ENCODE assay signal across 21 cellular contexts in the genomic region with DNA sequence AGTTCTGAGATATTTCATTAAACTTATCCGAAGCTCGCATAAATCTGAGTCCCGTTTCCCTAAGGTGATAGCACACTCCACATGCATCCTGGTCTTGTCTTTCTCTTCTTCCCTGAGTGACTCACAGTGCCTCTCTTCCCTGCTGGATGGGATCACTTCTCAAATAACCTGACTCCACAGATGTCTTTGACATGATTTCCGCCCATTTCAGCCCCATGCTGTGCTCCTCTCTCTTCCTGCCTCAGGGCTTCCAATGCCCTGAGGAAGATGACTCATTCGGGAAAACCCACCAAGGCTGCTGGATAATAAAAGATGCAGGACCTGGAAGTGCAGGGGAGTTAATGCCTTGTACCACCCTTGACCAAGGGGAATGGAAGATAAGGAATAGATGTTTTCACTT.
DNase-seq lines count a peak whose midpoint lies in the region; ATAC-seq and TF ChIP-seq lines count a peak whose summit lies in the region.
"Had no signal": no experiment of that assay in that cellular context is flagged by ENCODE, and none has a peak within 500 bp of the region (broad histone marks: within the 10 kb centered on the region; RNA-seq: fewer than 3 reads in every experiment).

No MANE protein-coding gene starts in this region.

- peaks cover 11% of the 10 kb centered on the region for H3K36me3 Mint-ChIP-seq in glutamatergic neuron (ENCODE audit: unreplicated experiment)
- H3K36me3 Mint-ChIP-seq: CD14-positive monocyte had no signal

- H3K27ac Mint-ChIP-seq in glutamatergic neuron (ENCODE audit: unreplicated experiment) = peak overlapping the region; percentile 52
- H3K27ac Mint-ChIP-seq: CD14-positive monocyte had no signal

- H3K9me3 Mint-ChIP-seq in glutamatergic neuron (ENCODE audit: unreplicated experiment) = peaks cover 6% of the 10 kb centered on the region

- TF ChIP-seq CTCF in RWPE2 (IDR thresholded peaks at IDR 0.05; ENCODE audit: poor library complexity, severe bottlenecking) (no peak), glutamatergic neuron (IDR thresholded peaks at IDR 0.05; ENCODE audit: partially characterized antibody, unreplicated experiment) (no peak)

- no peak overlapping the region for H3K4me3 ChIP-seq in RWPE2 (ENCODE audit: severe bottlenecking)
- H3K4me3 ChIP-seq: body of pancreas, esophagus muscularis mucosa, transverse colon had no signal

- ATAC-seq in RWPE2 (ENCODE audit: low read depth) (peak; percentile 54; the same call in 1 of the 3 replicates), GM21825 (IDR thresholded peaks at IDR 0.05; ENCODE audit: unreplicated experiment) (no peak)
- ATAC-seq: body of pancreas, Panc1 had no signal

- DNase-seq in NCI-H345 (lab: John Stamatoyannopoulos, UW) (peak; percentile 31), NCI-H345 treated with DMSO at 0.1 percent for 48 hours (lab: John Stamatoyannopoulos, UW; ENCODE audit: unreplicated experiment) (no peak), RWPE2 (ENCODE audit: low spot score) (no peak), glutamatergic neuron (peak; percentile 42), NCI-H446 (lab: John Stamatoyannopoulos, UW) (no peak), NCI-H1930 (lab: John Stamatoyannopoulos, UW) (no peak), ecto neural progenitor cell (ENCODE audit: low spot score) (no peak)
- DNase-seq: ACHN; activated naive CD4-positive, alpha-beta T cell treated with anti-CD3 and anti-CD28 coated beads, Interleukin-2, amount 50 U/mL, for 16 hours; body of pancreas; DMS79 treated with DMSO at 0.1 percent for 48 hours; midbrain; NCI-H1694 treated with DMSO at 0.1 percent for 48 hours; NCI-H774; stimulated activated naive CD4-positive, alpha-beta T cell; transverse colon had no signal

- H3K27me3 ChIP-seq in RWPE2 (ENCODE audit: insufficient read depth, poor library complexity, severe bottlenecking) = no peaks in the 10 kb centered on the region
- H3K27me3 ChIP-seq: body of pancreas, esophagus muscularis mucosa, transverse colon had no signal

- no peaks in the 10 kb centered on the region for H3K4me1 ChIP-seq in RWPE2 (ENCODE audit: insufficient read depth, poor library complexity, severe bottlenecking)
- H3K4me1 ChIP-seq: body of pancreas, esophagus muscularis mucosa, transverse colon had no signal

- no peaks in the 10 kb centered on the region for H3K9me3 ChIP-seq in RWPE2 (ENCODE audit: severe bottlenecking)
- H3K9me3 ChIP-seq: body of pancreas, esophagus muscularis mucosa had no signal

- no peak overlapping the region for H3K4me3 Mint-ChIP-seq in glutamatergic neuron (ENCODE audit: unreplicated experiment)
- H3K4me3 Mint-ChIP-seq: CD14-positive monocyte, neural crest cell had no signal

- no peaks in the 10 kb centered on the region for H3K27me3 Mint-ChIP-seq in glutamatergic neuron (ENCODE audit: unreplicated experiment)

- H3K4me1 Mint-ChIP-seq in glutamatergic neuron (ENCODE audit: low read depth, unreplicated experiment) = peaks cover 26% of the 10 kb centered on the region
- H3K4me1 Mint-ChIP-seq: CD14-positive monocyte had no signal

- H3K27ac ChIP-seq in RWPE2 (ENCODE audit: poor library complexity, severe bottlenecking) = no peak overlapping the region
- H3K27ac ChIP-seq: body of pancreas, esophagus muscularis mucosa, transverse colon had no signal

- no peaks in the 10 kb centered on the region for H3K36me3 ChIP-seq in RWPE2 (ENCODE audit: low read depth)
- H3K36me3 ChIP-seq: esophagus muscularis mucosa, transverse colon had no signal

Comparison
In these comparisons a context has a peak if more than half of its experiments do, and no peak if none do; other contexts are left out.
1. DNase-seq: peak in NCI-H345 (single experiment) and glutamatergic neuron (single experiment); none in NCI-H345 treated with DMSO at 0.1 percent for 48 hours (single experiment), RWPE2 (single experiment), NCI-H446 (0 of 2), NCI-H1930 (0 of 2) and ecto neural progenitor cell (single experiment).